ENCODE assay signal across 8 cellular contexts in genomic region chr1:38858833-38859560, GRCh38. TPM values are rescaled to one million over a fixed set of nuclear protein-coding genes. Genes with fewer than 3 reads are reported as not detected.
DNase-seq lines count a peak whose midpoint lies in the region; ATAC-seq and TF ChIP-seq lines count a peak whose summit lies in the region.

No MANE protein-coding gene starts in this region.

- H3K36me3 ChIP-seq in OCI-LY7 (ENCODE audit: insufficient read depth, low read length), result peaks cover 41% of the 10 kb centered on the region
- peaks cover 0 to 33% of the 10 kb centered on the region in 2 donors for H3K36me3 ChIP-seq in gastroesophageal sphincter
- peaks cover 45% of the 10 kb centered on the region for H3K36me3 ChIP-seq in neutrophil
- H3K36me3 ChIP-seq in tibial artery, result peaks cover 24 to 29% (median 26%) of the 10 kb centered on the region in 3 donors

- no peak for TF ChIP-seq EP300 in gastroesophageal sphincter (IDR thresholded peaks at IDR 0.05)

- TF ChIP-seq CTCF in AG09309 (IDR thresholded peaks at IDR 0.05; ENCODE audit: control insufficient read depth, insufficient read depth, low read depth, low read length, missing control alignments) (no peak), OCI-LY7 (conservative IDR thresholded peaks at IDR 0.05; ENCODE audit: low read length) (no peak), gastroesophageal sphincter (IDR thresholded peaks at IDR 0.05) (no peak), neutrophil (IDR thresholded peaks at IDR 0.05) (no peak), tibial artery (IDR thresholded peaks at IDR 0.05) (no peak)

- CTCF ChIA-PET in OCI-LY7 (lab: Charles Lee; ENCODE audit: unreplicated experiment), result no interaction called here

- peaks cover 32% of the 10 kb centered on the region for H3K79me2 ChIP-seq in OCI-LY7 (ENCODE audit: insufficient read depth, low read depth, low read length)

- 0% methylated on average over 1 to 4 of the region's 51 CpGs for WGBS in gastroesophageal sphincter (ENCODE audit: low coverage in 1 of 2), 2 donors

- TF ChIP-seq POLR2A in gastroesophageal sphincter (IDR thresholded peaks at IDR 0.05), result no peak

- H3K4me3 ChIP-seq in AG09309 (ENCODE audit: control insufficient read depth, low read depth, low read length) (peak overlapping the region; percentile 94), OCI-LY7 (ENCODE audit: low read depth, low read length, poor library complexity, severe bottlenecking) (peak overlapping the region; percentile 91), gastroesophageal sphincter (peak overlapping the region; percentile 85 to 97), neutrophil (ENCODE audit: low read depth in 1 of 2, low read length in 1 of 2) (peak overlapping the region; percentile 68 to 95), tibial artery (peak overlapping the region; percentile 97 to 98)

- DNase-seq in AG09309 (ENCODE audit: low read depth), result no peak
- peak; percentile 65 for DNase-seq in OCI-LY7 (ENCODE audit: low spot score)
- peak; percentile 45 for DNase-seq in activated gamma-delta T cell (lab: John Stamatoyannopoulos, UW)
- peak; percentile 59 to 81 for DNase-seq in tibial artery

- POLR2A ChIA-PET in OCI-LY7 (lab: Charles Lee), result interaction anchor here (0.7 kb wide), 1 partner anchor 273 kb away, joined by 4 read pairs; no protein-coding TSS in a partner anchor

- ATAC-seq in GM18907 (IDR thresholded peaks at IDR 0.05; ENCODE audit: unreplicated experiment) (peak; percentile 42), HG03135 (IDR thresholded peaks at IDR 0.05; ENCODE audit: unreplicated experiment) (peak; percentile 23), gastroesophageal sphincter (peak; percentile 24)

- H3K9me3 ChIP-seq in OCI-LY7 (ENCODE audit: low read length) (no peaks in the 10 kb centered on the region), gastroesophageal sphincter (no peaks in the 10 kb centered on the region), neutrophil (no peaks in the 10 kb centered on the region), tibial artery (no peaks in the 10 kb centered on the region)

- H3K4me2 ChIP-seq in OCI-LY7 (ENCODE audit: low read length), result peak overlapping the region; percentile 84

- H2AFZ ChIP-seq in OCI-LY7 (ENCODE audit: low read length), result peak overlapping the region; percentile 23; the same call in 1 of the 2 replicates

- 0 out of 2 replicates have a peak, but pooled peaks cover 4% of the 10 kb centered on the region for H4K20me1 ChIP-seq in OCI-LY7 (ENCODE audit: insufficient read depth, low read length)

- no peak overlapping the region for H3K27ac ChIP-seq in OCI-LY7 (ENCODE audit: low read depth, low read length, poor library complexity, severe bottlenecking)
- peak overlapping the region; percentile 82 to 93 (median 90) for H3K27ac ChIP-seq in gastroesophageal sphincter
- peak overlapping the region; percentile 93 for H3K27ac ChIP-seq in neutrophil
- peak overlapping the region; percentile 96 to 97 for H3K27ac ChIP-seq in tibial artery

- intact Hi-C loops in OCI-LY7 (cut with micrococcal nuclease; ENCODE audit: unreplicated experiment) (loop anchor here (2.0 kb wide), 1 partner anchor 14 kb away; the partner anchor contains the start of gene MYCBP), tibial artery (cut with DNase I; ENCODE audit: low total_unique reads) (no loop called here)

- no TSS peak for BruUV-seq in OCI-LY7 (replicated peaks; lab: Mats Ljungman, UMichigan)

- H3K4me1 ChIP-seq in OCI-LY7 (ENCODE audit: insufficient read depth, low read length, poor library complexity, severe bottlenecking) (peaks cover 18% of the 10 kb centered on the region), gastroesophageal sphincter (peaks cover 4 to 69% (median 25%) of the 10 kb centered on the region in 3 donors), neutrophil (ENCODE audit: control insufficient read depth in 1 of 2, insufficient read depth in 1 of 2, low read depth in 1 of 2, low read length in 1 of 2) (peaks cover 34 to 37% of the 10 kb centered on the region in 2 experiments), tibial artery (peaks cover 0 to 72% (median 26%) of the 10 kb centered on the region in 4 donors)

- H3K9me2 ChIP-seq in OCI-LY7 (ENCODE audit: insufficient read depth, low read length), result no peaks in the 10 kb centered on the region

- H3K27me3 ChIP-seq in gastroesophageal sphincter, result no peaks in the 10 kb centered on the region
- no peaks in the 10 kb centered on the region for H3K27me3 ChIP-seq in neutrophil
- H3K27me3 ChIP-seq in tibial artery, result no peaks in the 10 kb centered on the region

RNA-seq across cellular contexts. Expression of gene RRAGC, which starts 0.6 kb away (rescaled TPM):
- 4.8 and 5.0 TPM in 2 replicates for total RNA-seq in OCI-LY7 (2014; rRNA removed; shearing (Covaris generic))
- total RNA-seq in OCI-LY7 (2022), result 19.1 and 19.6 TPM in 2 replicates
- 10 to 100 TPM; 19.5 to 25.0 (median 20.5) TPM for total RNA-seq in gastroesophageal sphincter

RNA-seq across cellular contexts. Expression of gene MYCBP, which starts 14.2 kb away (rescaled TPM):
- total RNA-seq in OCI-LY7 (2014; rRNA removed; shearing (Covaris generic)), result 21.5 and 25.2 TPM in 2 replicates
- total RNA-seq in OCI-LY7 (2022) (38.6 and 47.6 TPM in 2 replicates), gastroesophageal sphincter (10 to 100 TPM; 19.3 to 25.8 (median 21.5) TPM)

RNA-seq across cellular contexts. Expression of gene GJA9, which starts 22.4 kb away (rescaled TPM):
- total RNA-seq in OCI-LY7 (2014; rRNA removed; shearing (Covaris generic)), result not detected in 2 replicates
- not detected in 2 replicates for total RNA-seq in OCI-LY7 (2022)
- not detected for total RNA-seq in gastroesophageal sphincter
